30 cellular contexts compared by ENCODE assay signal in the genomic region with DNA sequence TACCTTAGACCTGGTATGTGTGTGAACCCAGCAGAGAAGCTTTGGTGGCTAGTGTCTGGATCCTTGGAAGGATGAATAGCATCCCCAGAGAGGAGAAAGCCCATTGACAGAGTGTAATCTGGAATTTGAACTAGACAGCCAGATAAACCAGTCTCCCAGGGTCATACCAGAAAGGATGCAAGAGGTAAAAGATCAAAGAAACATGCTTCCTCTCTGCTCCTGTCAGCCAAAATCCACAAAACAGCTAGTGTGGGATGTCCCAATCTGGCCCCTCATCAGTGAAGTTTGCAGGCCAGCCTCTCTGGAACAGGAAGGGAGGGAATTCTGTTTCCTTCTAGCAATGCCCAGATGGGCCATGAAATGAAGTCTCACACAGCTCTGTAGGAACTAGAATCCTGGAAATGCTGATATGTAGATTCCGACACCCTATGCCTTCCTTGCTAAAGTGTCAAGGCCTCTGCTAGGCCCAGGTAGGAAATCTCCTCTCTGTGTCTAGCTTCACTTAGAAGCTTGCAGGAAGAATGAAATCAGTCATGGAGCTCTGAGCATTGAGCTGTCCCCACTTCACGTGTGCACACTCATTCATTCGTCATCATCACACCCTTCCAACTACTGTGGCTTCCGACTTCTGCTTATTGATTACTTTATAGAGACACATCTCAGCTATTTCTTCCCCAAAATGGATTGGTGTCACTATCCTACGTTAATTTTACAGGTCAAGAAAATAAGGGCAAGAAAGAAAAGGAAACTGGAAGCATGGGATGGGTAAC. TPM values are rescaled to one million over a fixed set of nuclear protein-coding genes. Genes with fewer than 3 reads are reported as not detected.
DNase-seq lines count a peak whose midpoint lies in the region; ATAC-seq and TF ChIP-seq lines count a peak whose summit lies in the region.
"Had no signal": no experiment of that assay in that cellular context is flagged by ENCODE, and none has a peak within 500 bp of the region (broad histone marks: within the 10 kb centered on the region; RNA-seq: fewer than 3 reads in every experiment).

No MANE protein-coding gene starts in this region.

- H3K27me3 Mint-ChIP-seq in endothelial cell (ENCODE audit: unreplicated experiment) = peaks cover 4% of the 10 kb centered on the region

- H3K27ac ChIP-seq in DND-41 (ENCODE audit: low read length) = peak overlapping the region; percentile 69
- peak overlapping the region; percentile 92 for H3K27ac ChIP-seq in PC-3 (ENCODE audit: low read length)
- H3K27ac ChIP-seq in liver (ENCODE audit: low read depth in 1 of 2, low read length in 2 of 2) = peak overlapping the region; percentile 77 to 78
- H3K27ac ChIP-seq: body of pancreas, KMS-11, left ventricle myocardium inferior, prostate gland, sigmoid colon, SK-N-MC, thoracic aorta, vagina, VCaP had no signal

- H3K9me3 Mint-ChIP-seq in endothelial cell (ENCODE audit: unreplicated experiment) = no peaks in the 10 kb centered on the region
- H3K9me3 Mint-ChIP-seq: activated CD4-positive, alpha-beta T cell treated with anti-CD3 and anti-CD28 coated beads, Interleukin-2, amount 10 ng/mL, durations not matched to agents 24 days and 14 days; activated T-cell treated with anti-CD3 and anti-CD28 coated beads, Interleukin-2, amount 50 U/mL, for 4 hours had no signal

- peaks cover 44% of the 10 kb centered on the region for H3K36me3 ChIP-seq in DND-41 (ENCODE audit: insufficient read depth, low read length)
- peaks cover 10% of the 10 kb centered on the region; the same call in 1 of the 2 replicates for H3K36me3 ChIP-seq in PC-3 (ENCODE audit: low read depth, low read length)
- no peaks in the 10 kb centered on the region for H3K36me3 ChIP-seq in liver (ENCODE audit: control insufficient read depth in 4 of 4, insufficient read depth in 3 of 4, low read depth in 1 of 4, low read length in 3 of 4)
- H3K36me3 ChIP-seq in BE2C = no peaks in the 10 kb centered on the region
- H3K36me3 ChIP-seq: left ventricle myocardium inferior, prostate gland, sigmoid colon, thoracic aorta, vagina had no signal

- H3K4me1 Mint-ChIP-seq in endothelial cell (ENCODE audit: unreplicated experiment) = peaks cover 30% of the 10 kb centered on the region
- H3K4me1 Mint-ChIP-seq: activated CD4-positive, alpha-beta T cell treated with anti-CD3 and anti-CD28 coated beads, Interleukin-2, amount 10 ng/mL, durations not matched to agents 24 days and 14 days; immature natural killer cell; T-helper 17 cell had no signal

- H3K79me2 ChIP-seq in DND-41 (ENCODE audit: insufficient read depth, low read length) (peaks cover 60% of the 10 kb centered on the region), PC-3 (ENCODE audit: low read length) (peaks cover 16% of the 10 kb centered on the region)

- CTCF ChIA-PET in PC-3 (lab: Charles Lee) = interaction anchor here (1.0 kb wide), 2 partner anchors 83 to 105 kb away, joined by 4 to 7 read pairs; no protein-coding TSS in a partner anchor

- peaks cover 15% of the 10 kb centered on the region for H3K36me3 Mint-ChIP-seq in endothelial cell (ENCODE audit: low read depth, unreplicated experiment)
- H3K36me3 Mint-ChIP-seq: immature natural killer cell; naive thymus-derived CD4-positive, alpha-beta T cell had no signal

- H2AFZ ChIP-seq in DND-41 (ENCODE audit: low read depth, low read length) = no peak overlapping the region
- H2AFZ ChIP-seq in PC-3 (ENCODE audit: low read length) = no peak overlapping the region

- no TSS peak for BruUV-seq in PC-3 (replicated peaks; lab: Mats Ljungman, UMichigan)

- H3K27me3 ChIP-seq in DND-41 (ENCODE audit: insufficient read depth, low read length, poor library complexity) (no peaks in the 10 kb centered on the region), PC-3 (ENCODE audit: low read length) (no peaks in the 10 kb centered on the region), liver (ENCODE audit: control insufficient read depth in 4 of 4, insufficient read depth in 4 of 4, low read length in 3 of 4) (no peaks in the 10 kb centered on the region), BE2C (no peaks in the 10 kb centered on the region)
- H3K27me3 ChIP-seq: body of pancreas, vagina had no signal

- no peak overlapping the region for H3K4me3 ChIP-seq in DND-41 (ENCODE audit: low read depth in 1 of 2, low read length in 2 of 2)
- 0 out of 2 replicates have a peak overlapping the region, but pooled peaks have one; percentile 12 for H3K4me3 ChIP-seq in PC-3 (ENCODE audit: low read length)
- no peak overlapping the region for H3K4me3 ChIP-seq in liver (ENCODE audit: low read depth in 1 of 3, low read length in 3 of 3)
- H3K4me3 ChIP-seq in BE2C (ENCODE audit: low read depth, low read length) = no peak overlapping the region
- H3K4me3 ChIP-seq: body of pancreas, left ventricle myocardium inferior, prostate gland, sigmoid colon, SK-N-MC, thoracic aorta, vagina had no signal

- peaks cover 9% of the 10 kb centered on the region for H3F3A ChIP-seq in PC-3 (ENCODE audit: low read length, unreplicated experiment)

- ATAC-seq in DND-41 (ENCODE audit: insufficient read depth, low read depth) (no peak), PC-3 (peak; percentile 27)
- ATAC-seq: naive thymus-derived CD4-positive, alpha-beta T cell; T-helper 17 cell had no signal

- no peak for DNase-seq in DND-41
- peak; percentile 57 for DNase-seq in PC-3
- DNase-seq in endothelial cell (ENCODE audit: low spot score) = no peak
- DNase-seq in BE2C = no peak
- DNase-seq in activated naive CD4-positive, alpha-beta T cell treated with anti-CD3 and anti-CD28 coated beads, Interleukin-2, amount 50 U/mL, for 16 hours = no peak
- DNase-seq in D341Med (ENCODE audit: low spot score) = no peak
- no peak for DNase-seq in UCSD-AML1 (lab: John Stamatoyannopoulos, UW; ENCODE audit: unreplicated experiment)
- DNase-seq: activated CD4-positive, alpha-beta T cell treated with anti-CD3 and anti-CD28 coated beads, Interleukin-2, amount 10 ng/mL, durations not matched to agents 24 days and 14 days; activated T-cell treated with anti-CD3 and anti-CD28 coated beads, Interleukin-2, amount 50 U/mL, for 4 hours; body of pancreas; DMS153; GDM1; hippocampal formation; immature natural killer cell; left ventricle myocardium inferior; midbrain; naive thymus-derived CD4-positive, alpha-beta T cell; NCI-H1417; NCI-H2029 treated with DMSO at 0.1 percent for 48 hours; NCI-H69; sigmoid colon; stimulated activated naive CD4-positive, alpha-beta T cell treated with Interleukin-2 at 50 U/mL for 16 hours; T-helper 17 cell had no signal

- H4K20me1 ChIP-seq in DND-41 (ENCODE audit: insufficient read depth, low read length) (0 out of 2 replicates have a peak, but pooled peaks cover 2% of the 10 kb centered on the region), PC-3 (ENCODE audit: low read length) (no peaks in the 10 kb centered on the region)

- H3K27ac Mint-ChIP-seq in endothelial cell (ENCODE audit: unreplicated experiment) = peak overlapping the region; percentile 7
- H3K27ac Mint-ChIP-seq: activated CD4-positive, alpha-beta T cell treated with anti-CD3 and anti-CD28 coated beads, Interleukin-2, amount 10 ng/mL, durations not matched to agents 24 days and 14 days; immature natural killer cell; naive thymus-derived CD4-positive, alpha-beta T cell; T-helper 17 cell had no signal

- peak; percentile 31 to 67 for TF ChIP-seq RAD21 in liver (IDR thresholded peaks at IDR 0.05)

- no peak overlapping the region for H3K9ac ChIP-seq in DND-41 (ENCODE audit: low read depth, low read length)
- peak overlapping the region; percentile 48 for H3K9ac ChIP-seq in PC-3 (ENCODE audit: low read length)
- no peak overlapping the region for H3K9ac ChIP-seq in liver (ENCODE audit: low read depth in 1 of 2, low read length in 2 of 2)
- H3K9ac ChIP-seq: KMS-11 had no signal

- H3K4me1 ChIP-seq in DND-41 (ENCODE audit: insufficient read depth, low read length) (peaks cover 54% of the 10 kb centered on the region), PC-3 (ENCODE audit: insufficient read depth, low read length) (peaks cover 59% of the 10 kb centered on the region), liver (ENCODE audit: control insufficient read depth in 4 of 4, insufficient read depth in 4 of 4, low read length in 3 of 4) (peaks cover 8 to 52% (median 43%) of the 10 kb centered on the region in 4 donors), BE2C (no peaks in the 10 kb centered on the region)
- H3K4me1 ChIP-seq: left ventricle myocardium inferior, prostate gland, sigmoid colon, vagina had no signal

- TF ChIP-seq CTCF in DND-41 (IDR thresholded peaks at IDR 0.05; ENCODE audit: borderline replicate concordance, extremely low read depth, low read length, poor library complexity, severe bottlenecking) (no peak), PC-3 (conservative IDR thresholded peaks at IDR 0.05; ENCODE audit: low read depth, low read length) (no peak), endothelial cell (IDR thresholded peaks at IDR 0.05; ENCODE audit: unreplicated experiment) (no peak), liver (IDR thresholded peaks at IDR 0.05; ENCODE audit: low read depth, low read length, missing input control) (no peak), BE2C (IDR thresholded peaks at IDR 0.05; ENCODE audit: low read depth, low read length) (no peak)

- H3K4me3 Mint-ChIP-seq in endothelial cell (ENCODE audit: unreplicated experiment) = no peak overlapping the region
- H3K4me3 Mint-ChIP-seq: activated CD4-positive, alpha-beta T cell treated with anti-CD3 and anti-CD28 coated beads, Interleukin-2, amount 10 ng/mL, durations not matched to agents 24 days and 14 days; activated T-cell treated with anti-CD3 and anti-CD28 coated beads, Interleukin-2, amount 50 U/mL, for 4 hours; immature natural killer cell; naive thymus-derived CD4-positive, alpha-beta T cell; T-helper 17 cell had no signal

- H3K4me2 ChIP-seq in DND-41 (ENCODE audit: insufficient read depth, low read length) = no peak overlapping the region
- peak overlapping the region; percentile 58 for H3K4me2 ChIP-seq in PC-3 (ENCODE audit: low read length)
- H3K4me2 ChIP-seq: KMS-11 had no signal

- POLR2A ChIA-PET in PC-3 (lab: Charles Lee; ENCODE audit: unreplicated experiment) = no interaction called here

- intact Hi-C loops in PC-3 (cut with micrococcal nuclease) = loop anchor here (2.0 to 5.0 kb wide), 2 partner anchors 38 to 85 kb away; a partner anchor contains a TSS

- H3K9me2 ChIP-seq in PC-3 (replicated peaks; ENCODE audit: low read length) = no peaks in the 10 kb centered on the region

- H3K9me3 ChIP-seq in DND-41 (ENCODE audit: insufficient read depth, low read length, severe bottlenecking) (no peaks in the 10 kb centered on the region), PC-3 (ENCODE audit: low read length) (no peaks in the 10 kb centered on the region), liver (ENCODE audit: control insufficient read depth in 4 of 4, low read length in 3 of 4) (no peaks in the 10 kb centered on the region), BE2C (no peaks in the 10 kb centered on the region)
- H3K9me3 ChIP-seq: body of pancreas, left ventricle myocardium inferior, prostate gland, sigmoid colon, thoracic aorta, vagina had no signal

- WGBS in liver = 64% methylated on average over 5 of the region's 5 CpGs

RNA-seq across cellular contexts. Expression of a gene that starts 38.0 kb away (rescaled TPM):
- total RNA-seq in PC-3 (2014; rRNA removed) = 48.9 and 70.8 TPM in 2 replicates
- total RNA-seq in endothelial cell (ENCODE audit: unreplicated experiment) = 19.9 TPM
- 100 to 1,000 TPM in 1 of 2 donors, 10 to 100 TPM in 1; 45.7 to 206 TPM for total RNA-seq in liver
- 100 to 1,000 TPM in 1 of 2 donors, 10 to 100 TPM in 1; 93.2 to 107 TPM for polyA plus RNA-seq in liver
- polyA plus RNA-seq in BE2C (2012; ENCODE audit: insufficient read depth, insufficient read length, low read depth) = not detected
- total RNA-seq: activated CD4-positive, alpha-beta T cell treated with anti-CD3 and anti-CD28 coated beads, Interleukin-2, amount 10 ng/mL, durations not matched to agents 24 days and 14 days; T-helper 17 cell; vagina had no signal
- polyA plus RNA-seq: immature natural killer cell had no signal
